Comparison of ENCODE assay signal across 17 cellular contexts in genomic region chr12:124286414-124286813, GRCh38. TPM values are rescaled to one million over a fixed set of nuclear protein-coding genes. Genes with fewer than 3 reads are reported as not detected.
DNase-seq lines count a peak whose midpoint lies in the region; ATAC-seq and TF ChIP-seq lines count a peak whose summit lies in the region.
"Had no signal": no experiment of that assay in that cellular context is flagged by ENCODE, and none has a peak within 500 bp of the region (broad histone marks: within the 10 kb centered on the region; RNA-seq: fewer than 3 reads in every experiment).

No MANE protein-coding gene starts in this region.

- H3K9me3 ChIP-seq in BLaER1 = peaks cover 23% of the 10 kb centered on the region
- peaks cover 8% of the 10 kb centered on the region for H3K9me3 ChIP-seq in SJCRH30 (replicated peaks)

- H3K36me3 ChIP-seq in BLaER1 = no peaks in the 10 kb centered on the region
- H3K36me3 ChIP-seq in SJCRH30 = no peaks in the 10 kb centered on the region

- H3K4me3 ChIP-seq in BLaER1 = no peak overlapping the region
- H3K4me3 ChIP-seq in SJCRH30 = no peak overlapping the region

- DNase-seq in HT-29 (ENCODE audit: low spot score) (peak; percentile 51), SJCRH30 (peak; percentile 87 to 93), foreskin keratinocyte (peak; percentile 91 to 97), islet precursor cell (no peak), NCI-H1436 treated with DMSO at 0.1 percent for 48 hours (lab: John Stamatoyannopoulos, UW) (no peak), HuH-7.5 (ENCODE audit: low spot score) (no peak)
- DNase-seq: activated CD8-positive, alpha-beta memory T cell treated with anti-CD3 and anti-CD28 coated beads, Interleukin-2, amount 10 ng/mL, durations not matched to agents 7 days and 5 days; kidney glomerular epithelial cell; naive B cell; NCI-H1930; stimulated activated CD4-positive, alpha-beta T cell treated with anti-CD3 and anti-CD28 coated beads, Interleukin-2, amount 100 ng/mL, for 48 hours; trophoblast cell had no signal

- no peaks in the 10 kb centered on the region for H3K27me3 ChIP-seq in BLaER1
- H3K27me3 ChIP-seq in SJCRH30 = no peaks in the 10 kb centered on the region
- peaks cover 50% of the 10 kb centered on the region for H3K27me3 ChIP-seq in foreskin keratinocyte

- H3K4me1 ChIP-seq in BLaER1 (peaks cover 65% of the 10 kb centered on the region), SJCRH30 (peaks cover 28% of the 10 kb centered on the region), foreskin keratinocyte (peaks cover 14% of the 10 kb centered on the region)

- H4K20me1 ChIP-seq in BLaER1 = no peaks in the 10 kb centered on the region

- no peak overlapping the region for H3K9ac ChIP-seq in BLaER1

- peak overlapping the region; percentile 37 for H3K4me2 ChIP-seq in BLaER1

- H3K27ac ChIP-seq in BLaER1 = no peak overlapping the region
- H3K27ac ChIP-seq in SJCRH30 = peak overlapping the region; percentile 36
- H3K27ac ChIP-seq in foreskin keratinocyte = no peak overlapping the region
- H3K27ac ChIP-seq: VCaP had no signal

- peak; percentile 69 for ATAC-seq in foreskin keratinocyte
- ATAC-seq in GM21447 (IDR thresholded peaks at IDR 0.05; ENCODE audit: unreplicated experiment) = no peak
- ATAC-seq: activated CD8-positive, alpha-beta memory T cell treated with anti-CD3 and anti-CD28 coated beads, Interleukin-2, amount 10 ng/mL, durations not matched to agents 7 days and 5 days; activated naive CD4-positive, alpha-beta T cell treated with anti-CD3 and anti-CD28 coated beads, Interleukin-2, amount 50 U/mL, for 72 hours had no signal

- TF ChIP-seq CTCF in foreskin keratinocyte (conservative IDR thresholded peaks at IDR 0.05) = no peak

RNA-seq across cellular contexts. Expression of gene RFLNA, which starts 8.5 kb away (rescaled TPM):
- total RNA-seq in HT-29 (2014; rRNA removed; shearing (Covaris generic)) = not detected in 2 replicates
- total RNA-seq in SJCRH30 (2014; rRNA removed; shearing (Covaris generic)) = 56.4 and 57.2 TPM in 2 replicates
- 4.7 and 45.5 TPM in 2 replicates for total RNA-seq in foreskin keratinocyte
- polyA plus RNA-seq in foreskin keratinocyte = 4.3 and 44.3 TPM in 2 replicates
- total RNA-seq: activated CD8-positive, alpha-beta memory T cell treated with anti-CD3 and anti-CD28 coated beads, Interleukin-2, amount 10 ng/mL, durations not matched to agents 7 days and 5 days; OCI-LY7 had no signal

Comparison
In these comparisons a context has a peak if more than half of its experiments do, and no peak if none do; other contexts are left out.
1. DNase-seq: peak in HT-29 (single experiment), SJCRH30 (2 of 2) and foreskin keratinocyte (2 of 2); none in islet precursor cell (single experiment), NCI-H1436 treated with DMSO at 0.1 percent for 48 hours (single experiment) and HuH-7.5 (single experiment).